Comparison of ENCODE assay signal across 14 cellular contexts in genomic region chrX:97389761-97390192, GRCh38.
DNase-seq lines count a peak whose midpoint lies in the region; ATAC-seq and TF ChIP-seq lines count a peak whose summit lies in the region.
"Had no signal": no experiment of that assay in that cellular context is flagged by ENCODE, and none has a peak within 500 bp of the region (broad histone marks: within the 10 kb centered on the region; RNA-seq: fewer than 3 reads in every experiment).

No MANE protein-coding gene starts in this region.

- H3K27me3 Mint-ChIP-seq in activated naive CD8-positive, alpha-beta T cell treated with anti-CD3 and anti-CD28 coated beads, Interleukin-2, amount 50 U/mL, for 24 hours, result no peaks in the 10 kb centered on the region
- no peaks in the 10 kb centered on the region for H3K27me3 Mint-ChIP-seq in activated naive CD8-positive, alpha-beta T cell treated with anti-CD3 and anti-CD28 coated beads for 36 hours
- H3K27me3 Mint-ChIP-seq in stimulated activated memory B cell treated with anti-CD40 and anti-IgM and Interleukin-4, amounts not matched to agents 10 μg/mL and 1 μg/mL and 100 μg/mL, for 72 hours, result no peaks in the 10 kb centered on the region

- peak; percentile 57 for ATAC-seq in activated naive CD8-positive, alpha-beta T cell treated with anti-CD3 and anti-CD28 coated beads, Interleukin-2, amount 50 U/mL, for 24 hours
- peak; percentile 54 for ATAC-seq in SK-N-SH treated with all-trans-retinoic acid at 6 μM for 48 hours
- no peak for ATAC-seq in stimulated activated memory B cell treated with anti-CD40 and anti-IgM and Interleukin-4, amounts not matched to agents 10 μg/mL and 1 μg/mL and 100 μg/mL, for 72 hours
- no peak for ATAC-seq in HG03196 (IDR thresholded peaks at IDR 0.05; ENCODE audit: unreplicated experiment)
- ATAC-seq: WTC11 had no signal

- no peak overlapping the region for H3K4me3 Mint-ChIP-seq in activated naive CD8-positive, alpha-beta T cell treated with anti-CD3 and anti-CD28 coated beads, Interleukin-2, amount 50 U/mL, for 24 hours
- H3K4me3 Mint-ChIP-seq in activated naive CD8-positive, alpha-beta T cell treated with anti-CD3 and anti-CD28 coated beads for 36 hours, result no peak overlapping the region
- H3K4me3 Mint-ChIP-seq in stimulated activated memory B cell treated with anti-CD40 and anti-IgM and Interleukin-4, amounts not matched to agents 10 μg/mL and 1 μg/mL and 100 μg/mL, for 72 hours, result no peak overlapping the region
- H3K4me3 Mint-ChIP-seq: WTC11 had no signal

- TF ChIP-seq CTCF in fibroblast of pulmonary artery (IDR thresholded peaks at IDR 0.05; ENCODE audit: low read length, missing control alignments), result no peak

- DNase-seq in activated naive CD8-positive, alpha-beta T cell treated with anti-CD3 and anti-CD28 coated beads, Interleukin-2, amount 50 U/mL, for 24 hours, result no peak
- no peak for DNase-seq in activated naive CD8-positive, alpha-beta T cell treated with anti-CD3 and anti-CD28 coated beads for 36 hours
- peak; percentile 76 for DNase-seq in fibroblast of pulmonary artery (ENCODE audit: low read depth)
- DNase-seq in stromal cell of bone marrow (ENCODE audit: low read depth), result peak; percentile 65
- DNase-seq in C1 segment of cervical spinal cord (lab: John Stamatoyannopoulos, UW), result no peak
- DNase-seq: BE2C; Kasumi-1; stimulated activated CD4-positive, alpha-beta T cell treated with anti-CD3 and anti-CD28 coated beads, Interleukin-15, amount 100 ng/mL, for 24 hours; stimulated activated naive CD4-positive, alpha-beta T cell treated with Interleukin-2 at 50 U/mL for 16 hours had no signal

- H3K27ac Mint-ChIP-seq in activated naive CD8-positive, alpha-beta T cell treated with anti-CD3 and anti-CD28 coated beads, Interleukin-2, amount 50 U/mL, for 24 hours, result peak overlapping the region; percentile 75
- no peak overlapping the region for H3K27ac Mint-ChIP-seq in activated naive CD8-positive, alpha-beta T cell treated with anti-CD3 and anti-CD28 coated beads for 36 hours
- no peak overlapping the region for H3K27ac Mint-ChIP-seq in stimulated activated memory B cell treated with anti-CD40 and anti-IgM and Interleukin-4, amounts not matched to agents 10 μg/mL and 1 μg/mL and 100 μg/mL, for 72 hours
- H3K27ac Mint-ChIP-seq: WTC11 had no signal

- peaks cover 3% of the 10 kb centered on the region for H3K36me3 Mint-ChIP-seq in activated naive CD8-positive, alpha-beta T cell treated with anti-CD3 and anti-CD28 coated beads, Interleukin-2, amount 50 U/mL, for 24 hours (ENCODE audit: low read depth)
- peaks cover 5% of the 10 kb centered on the region for H3K36me3 Mint-ChIP-seq in activated naive CD8-positive, alpha-beta T cell treated with anti-CD3 and anti-CD28 coated beads for 36 hours
- peaks cover 1% of the 10 kb centered on the region for H3K36me3 Mint-ChIP-seq in stimulated activated memory B cell treated with anti-CD40 and anti-IgM and Interleukin-4, amounts not matched to agents 10 μg/mL and 1 μg/mL and 100 μg/mL, for 72 hours

- H3K9me3 Mint-ChIP-seq in activated naive CD8-positive, alpha-beta T cell treated with anti-CD3 and anti-CD28 coated beads, Interleukin-2, amount 50 U/mL, for 24 hours, result no peaks in the 10 kb centered on the region
- H3K9me3 Mint-ChIP-seq in activated naive CD8-positive, alpha-beta T cell treated with anti-CD3 and anti-CD28 coated beads for 36 hours, result no peaks in the 10 kb centered on the region
- no peaks in the 10 kb centered on the region for H3K9me3 Mint-ChIP-seq in stimulated activated memory B cell treated with anti-CD40 and anti-IgM and Interleukin-4, amounts not matched to agents 10 μg/mL and 1 μg/mL and 100 μg/mL, for 72 hours
- H3K9me3 Mint-ChIP-seq: WTC11 had no signal

- H3K4me3 ChIP-seq in fibroblast of pulmonary artery (replicated peaks; ENCODE audit: low read depth, low read length), result no peak overlapping the region
- H3K4me3 ChIP-seq: adrenal gland had no signal

- peaks cover 12% of the 10 kb centered on the region for H3K4me1 Mint-ChIP-seq in activated naive CD8-positive, alpha-beta T cell treated with anti-CD3 and anti-CD28 coated beads, Interleukin-2, amount 50 U/mL, for 24 hours
- peaks cover 4% of the 10 kb centered on the region for H3K4me1 Mint-ChIP-seq in activated naive CD8-positive, alpha-beta T cell treated with anti-CD3 and anti-CD28 coated beads for 36 hours
- H3K4me1 Mint-ChIP-seq in stimulated activated memory B cell treated with anti-CD40 and anti-IgM and Interleukin-4, amounts not matched to agents 10 μg/mL and 1 μg/mL and 100 μg/mL, for 72 hours, result no peaks in the 10 kb centered on the region

TF ChIP-seq in SK-N-SH treated with all-trans-retinoic acid at 6 μM for 48 hours, 23 proteins besides CTCF, POLR2A, EP300 and RAD21:
- TF ChIP-seq, protein P1, sequence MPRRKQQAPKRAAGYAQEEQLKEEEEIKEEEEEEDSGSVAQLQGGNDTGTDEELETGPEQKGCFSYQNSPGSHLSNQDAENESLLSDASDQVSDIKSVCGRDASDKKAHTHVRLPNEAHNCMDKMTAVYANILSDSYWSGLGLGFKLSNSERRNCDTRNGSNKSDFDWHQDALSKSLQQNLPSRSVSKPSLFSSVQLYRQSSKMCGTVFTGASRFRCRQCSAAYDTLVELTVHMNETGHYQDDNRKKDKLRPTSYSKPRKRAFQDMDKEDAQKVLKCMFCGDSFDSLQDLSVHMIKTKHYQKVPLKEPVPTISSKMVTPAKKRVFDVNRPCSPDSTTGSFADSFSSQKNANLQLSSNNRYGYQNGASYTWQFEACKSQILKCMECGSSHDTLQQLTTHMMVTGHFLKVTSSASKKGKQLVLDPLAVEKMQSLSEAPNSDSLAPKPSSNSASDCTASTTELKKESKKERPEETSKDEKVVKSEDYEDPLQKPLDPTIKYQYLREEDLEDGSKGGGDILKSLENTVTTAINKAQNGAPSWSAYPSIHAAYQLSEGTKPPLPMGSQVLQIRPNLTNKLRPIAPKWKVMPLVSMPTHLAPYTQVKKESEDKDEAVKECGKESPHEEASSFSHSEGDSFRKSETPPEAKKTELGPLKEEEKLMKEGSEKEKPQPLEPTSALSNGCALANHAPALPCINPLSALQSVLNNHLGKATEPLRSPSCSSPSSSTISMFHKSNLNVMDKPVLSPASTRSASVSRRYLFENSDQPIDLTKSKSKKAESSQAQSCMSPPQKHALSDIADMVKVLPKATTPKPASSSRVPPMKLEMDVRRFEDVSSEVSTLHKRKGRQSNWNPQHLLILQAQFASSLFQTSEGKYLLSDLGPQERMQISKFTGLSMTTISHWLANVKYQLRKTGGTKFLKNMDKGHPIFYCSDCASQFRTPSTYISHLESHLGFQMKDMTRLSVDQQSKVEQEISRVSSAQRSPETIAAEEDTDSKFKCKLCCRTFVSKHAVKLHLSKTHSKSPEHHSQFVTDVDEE (CRISPR knock-in tag; IDR thresholded peaks at IDR 0.05), result no peak
- no peak for TF ChIP-seq CSDC2 (CRISPR knock-in tag; IDR thresholded peaks at IDR 0.05)
- no peak for TF ChIP-seq ISL1 (CRISPR knock-in tag; IDR thresholded peaks at IDR 0.05)
- no peak for TF ChIP-seq RARB (CRISPR knock-in tag; IDR thresholded peaks at IDR 0.05)
- no peak for TF ChIP-seq ZFP30 (CRISPR knock-in tag; IDR thresholded peaks at IDR 0.05)
- no peak for TF ChIP-seq ZNF565 (CRISPR knock-in tag; conservative IDR thresholded peaks at IDR 0.05; ENCODE audit: low read depth)
- no peak for TF ChIP-seq BACH2 (CRISPR knock-in tag; IDR thresholded peaks at IDR 0.05; ENCODE audit: borderline replicate concordance)
- no peak for TF ChIP-seq CSRNP3 (CRISPR knock-in tag; IDR thresholded peaks at IDR 0.05)
- TF ChIP-seq, protein P2, sequence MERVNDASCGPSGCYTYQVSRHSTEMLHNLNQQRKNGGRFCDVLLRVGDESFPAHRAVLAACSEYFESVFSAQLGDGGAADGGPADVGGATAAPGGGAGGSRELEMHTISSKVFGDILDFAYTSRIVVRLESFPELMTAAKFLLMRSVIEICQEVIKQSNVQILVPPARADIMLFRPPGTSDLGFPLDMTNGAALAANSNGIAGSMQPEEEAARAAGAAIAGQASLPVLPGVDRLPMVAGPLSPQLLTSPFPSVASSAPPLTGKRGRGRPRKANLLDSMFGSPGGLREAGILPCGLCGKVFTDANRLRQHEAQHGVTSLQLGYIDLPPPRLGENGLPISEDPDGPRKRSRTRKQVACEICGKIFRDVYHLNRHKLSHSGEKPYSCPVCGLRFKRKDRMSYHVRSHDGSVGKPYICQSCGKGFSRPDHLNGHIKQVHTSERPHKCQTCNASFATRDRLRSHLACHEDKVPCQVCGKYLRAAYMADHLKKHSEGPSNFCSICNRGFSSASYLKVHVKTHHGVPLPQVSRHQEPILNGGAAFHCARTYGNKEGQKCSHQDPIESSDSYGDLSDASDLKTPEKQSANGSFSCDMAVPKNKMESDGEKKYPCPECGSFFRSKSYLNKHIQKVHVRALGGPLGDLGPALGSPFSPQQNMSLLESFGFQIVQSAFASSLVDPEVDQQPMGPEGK (CRISPR knock-in tag; IDR thresholded peaks at IDR 0.05; ENCODE audit: borderline replicate concordance), result no peak
- no peak for TF ChIP-seq ZC3H10 (CRISPR knock-in tag; IDR thresholded peaks at IDR 0.05)

Comparison
In these comparisons a context has a peak if more than half of its experiments do, and no peak if none do; other contexts are left out.
1. ATAC-seq: peak in activated naive CD8-positive, alpha-beta T cell treated with anti-CD3 and anti-CD28 coated beads, Interleukin-2, amount 50 U/mL, for 24 hours (single experiment) and SK-N-SH treated with all-trans-retinoic acid at 6 μM for 48 hours (single experiment); none in stimulated activated memory B cell treated with anti-CD40 and anti-IgM and Interleukin-4, amounts not matched to agents 10 μg/mL and 1 μg/mL and 100 μg/mL, for 72 hours (single experiment) and HG03196 (single experiment).
2. DNase-seq: peak in fibroblast of pulmonary artery (single experiment) and stromal cell of bone marrow (single experiment); none in activated naive CD8-positive, alpha-beta T cell treated with anti-CD3 and anti-CD28 coated beads, Interleukin-2, amount 50 U/mL, for 24 hours (single experiment), activated naive CD8-positive, alpha-beta T cell treated with anti-CD3 and anti-CD28 coated beads for 36 hours (single experiment) and C1 segment of cervical spinal cord (0 of 14).